8 cellular contexts compared by ENCODE assay signal in genomic region chr4:38868055-38868965, GRCh38. TPM values are rescaled to one million over a fixed set of nuclear protein-coding genes. Genes with fewer than 3 reads are reported as not detected.
DNase-seq lines count a peak whose midpoint lies in the region; ATAC-seq and TF ChIP-seq lines count a peak whose summit lies in the region.

No MANE protein-coding gene starts in this region.

- CTCF ChIA-PET in activated CD4-positive, alpha-beta T cell treated with anti-CD3 and anti-CD28 coated beads for 36 hours (lab: Charles Lee), result interaction anchor here (1.3 kb wide), 1 partner anchor 109 kb away, joined by 4 read pairs; no protein-coding TSS in a partner anchor
- CTCF ChIA-PET in T-cell (lab: Charles Lee), result interaction anchor here in 1 of 2 donors (0.6 kb wide), 1 partner anchor 777 kb away, joined by 6 read pairs; no protein-coding TSS in a partner anchor

- no peak for TF ChIP-seq CTCF in fibroblast of villous mesenchyme (IDR thresholded peaks at IDR 0.05; ENCODE audit: insufficient read depth, low read depth, low read length)

- peak overlapping the region; percentile 52 for H2AFZ ChIP-seq in neuron (ENCODE audit: low read depth, low read length)

- peaks cover 8% of the 10 kb centered on the region for H3K4me1 Mint-ChIP-seq in activated CD4-positive, alpha-beta T cell treated with anti-CD3 and anti-CD28 coated beads for 36 hours
- H3K4me1 Mint-ChIP-seq in T-cell, result peaks cover 13 to 25% (median 16%) of the 10 kb centered on the region in 3 donors

- H3K4me3 ChIP-seq in fibroblast of villous mesenchyme (ENCODE audit: low read depth, low read length) (peak overlapping the region; percentile 95), neuron (ENCODE audit: low read length) (peak overlapping the region; percentile 55)

- no peaks in the 10 kb centered on the region for H3K36me3 Mint-ChIP-seq in activated CD4-positive, alpha-beta T cell treated with anti-CD3 and anti-CD28 coated beads for 36 hours (ENCODE audit: low read depth)
- H3K36me3 Mint-ChIP-seq in T-cell, result no peaks in the 10 kb centered on the region

- H3K27me3 Mint-ChIP-seq in activated CD4-positive, alpha-beta T cell treated with anti-CD3 and anti-CD28 coated beads for 36 hours, result peaks cover 19% of the 10 kb centered on the region
- H3K27me3 Mint-ChIP-seq in T-cell, result peaks cover 4 to 29% of the 10 kb centered on the region in 2 donors

- no peaks in the 10 kb centered on the region for H3K9me3 ChIP-seq in neuron (ENCODE audit: low read length)

- POLR2A ChIA-PET in activated CD4-positive, alpha-beta T cell treated with anti-CD3 and anti-CD28 coated beads for 36 hours (lab: Charles Lee), result no interaction called here
- POLR2A ChIA-PET in T-cell (lab: Charles Lee), result no interaction called here

- peaks cover 3% of the 10 kb centered on the region for H3K4me1 ChIP-seq in neuron (ENCODE audit: insufficient read depth, low read length)

- no peaks in the 10 kb centered on the region for H3K9me3 Mint-ChIP-seq in activated CD4-positive, alpha-beta T cell treated with anti-CD3 and anti-CD28 coated beads for 36 hours (ENCODE audit: low read depth)
- H3K9me3 Mint-ChIP-seq in T-cell, result no peaks in the 10 kb centered on the region

- peaks cover 10% of the 10 kb centered on the region for H3K27me3 ChIP-seq in neuron (ENCODE audit: insufficient read depth, low read length)

- ATAC-seq in activated CD4-positive, alpha-beta T cell treated with anti-CD3 and anti-CD28 coated beads for 36 hours, result peak; percentile 30
- ATAC-seq in T-cell (replicated peaks in 1 of 4) (peak in 3 of 4 experiments; percentile 28 to 45 (median 31)), HG02759 (IDR thresholded peaks at IDR 0.05; ENCODE audit: unreplicated experiment) (no peak)

- no peaks in the 10 kb centered on the region for H3K36me3 ChIP-seq in neuron (ENCODE audit: insufficient read depth, low read length)

- H3K27ac Mint-ChIP-seq in activated CD4-positive, alpha-beta T cell treated with anti-CD3 and anti-CD28 coated beads for 36 hours, result no peak overlapping the region
- no peak overlapping the region for H3K27ac Mint-ChIP-seq in T-cell

- no peak for DNase-seq in activated CD4-positive, alpha-beta T cell treated with anti-CD3 and anti-CD28 coated beads for 36 hours
- DNase-seq in activated CD4-positive, alpha-beta T cell treated with anti-CD3 and anti-CD28 coated beads for 4 hours, result no peak
- DNase-seq in T-cell, result peak in 1 of 34 experiments; percentile 1
- peak; percentile 71 for DNase-seq in fibroblast of villous mesenchyme (ENCODE audit: low read depth)
- no peak for DNase-seq in central memory CD4-positive, alpha-beta T cell
- no peak for DNase-seq in NAMALWA (ENCODE audit: low spot score)

- intact Hi-C loops in activated CD4-positive, alpha-beta T cell treated with anti-CD3 and anti-CD28 coated beads for 36 hours (cut with DNase I, micrococcal nuclease), result no loop called here

- peak overlapping the region; percentile 44 for H3K4me3 Mint-ChIP-seq in activated CD4-positive, alpha-beta T cell treated with anti-CD3 and anti-CD28 coated beads for 36 hours
- H3K4me3 Mint-ChIP-seq in T-cell, result peak overlapping the region; percentile 58 to 78 (median 69)

RNA-seq across cellular contexts. Expression of gene FAM114A1, which starts 0.7 kb away (rescaled TPM):
- under 1 TPM; 0.26 to 0.32 TPM for total RNA-seq in activated CD4-positive, alpha-beta T cell treated with anti-CD3 and anti-CD28 coated beads for 36 hours
- total RNA-seq in T-cell (under 1 TPM in 4 of 5 donors, not detected in 1; 0.35 to 0.79 (median 0.39) TPM), fibroblast of villous mesenchyme (426 and 471 TPM in 2 replicates)

RNA-seq across cellular contexts. Expression of gene TLR6, which starts 11.7 kb away (rescaled TPM):
- 1 to 10 TPM; 1.5 to 1.8 TPM for total RNA-seq in activated CD4-positive, alpha-beta T cell treated with anti-CD3 and anti-CD28 coated beads for 36 hours
- 1 to 10 TPM; 2.3 to 7.7 (median 3.2) TPM for total RNA-seq in T-cell
- total RNA-seq in fibroblast of villous mesenchyme, result 2.3 and 3.0 TPM in 2 replicates

Comparison
In these comparisons a context has a peak if more than half of its experiments do, and no peak if none do; other contexts are left out.
1. RNA of gene FAM114A1, which starts 0.7 kb away (total RNA-seq): 426 to 471 TPM in fibroblast of villous mesenchyme; 0.35 to 0.79 TPM in T-cell and 0.26 to 0.32 TPM in activated CD4-positive, alpha-beta T cell treated with anti-CD3 and anti-CD28 coated beads for 36 hours; every median in the first group is over 100 times any median in the second.